In the genomic region with DNA sequence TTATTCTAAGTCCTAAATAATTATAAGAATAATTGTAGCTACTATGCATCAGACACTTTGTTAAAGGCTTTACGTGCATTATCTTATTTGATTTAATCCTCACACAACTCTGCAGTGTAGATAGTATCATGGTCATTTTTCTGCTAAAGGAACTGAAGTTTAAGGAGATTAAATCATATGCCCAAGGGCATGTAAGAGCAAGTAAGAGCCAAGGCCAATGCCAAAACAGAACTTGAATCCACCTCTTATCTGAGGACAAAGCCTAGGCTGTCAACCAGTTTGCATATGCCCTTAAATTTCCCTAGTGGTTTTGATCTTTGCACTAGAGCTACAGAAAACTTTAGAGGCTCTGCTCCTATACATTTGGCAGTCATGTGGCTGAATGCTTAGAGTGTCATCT, we compare ENCODE assay signal across 29 cellular contexts.
"Had no signal": no experiment of that assay in that cellular context is flagged by ENCODE, and none has a peak within 500 bp of the region (broad histone marks: within the 10 kb centered on the region; RNA-seq: fewer than 3 reads in every experiment).

No MANE protein-coding gene starts in this region.

- ATAC-seq: activated CD4-positive, alpha-beta T cell treated with anti-CD3 and anti-CD28 coated beads for 36 hours; activated CD8-positive, alpha-beta memory T cell treated with anti-CD3 and anti-CD28 coated beads, Interleukin-2, amount 10 ng/mL, durations not matched to agents 7 days and 5 days; activated CD8-positive, alpha-beta T cell treated with anti-CD3 and anti-CD28 coated beads, Interleukin-2, amount 10 ng/mL, durations not matched to agents 7 days and 5 days; activated naive CD8-positive, alpha-beta T cell treated with anti-CD3 and anti-CD28 coated beads, Interleukin-2, amount 50 U/mL, for 24 hours; body of pancreas; effector memory CD8-positive, alpha-beta T cell; gastrocnemius medialis had no signal

- FAIRE-seq: colon had no signal

- H3K27me3 ChIP-seq: adrenal gland, body of pancreas, esophagus squamous epithelium, gastrocnemius medialis, heart left ventricle had no signal

- DNase-seq: activated CD4-positive, alpha-beta memory T cell treated with anti-CD3 and anti-CD28 coated beads for 36 hours; activated CD4-positive, alpha-beta T cell treated with anti-CD3 and anti-CD28 coated beads for 36 hours; activated CD4-positive, alpha-beta T cell treated with anti-CD3 and anti-CD28 coated beads, Interleukin-2, amount 10 ng/mL, durations not matched to agents 24 days and 14 days; activated CD4-positive, CD25-positive, alpha-beta regulatory T cell; activated CD4-positive, CD25-positive, alpha-beta regulatory T cell treated with anti-CD3 and anti-CD28 coated beads, Interleukin-2, amount 50 U/mL, for 72 hours; activated CD8-positive, alpha-beta memory T cell treated with anti-CD3 and anti-CD28 coated beads, Interleukin-2, amount 10 ng/mL, durations not matched to agents 7 days and 5 days; activated CD8-positive, alpha-beta memory T cell treated with anti-CD3 and anti-CD28 coated beads, Interleukin-2, amount 50 U/mL, for 4 hours; activated CD8-positive, alpha-beta T cell treated with anti-CD3 and anti-CD28 coated beads, Interleukin-2, amount 10 ng/mL, durations not matched to agents 7 days and 5 days; activated effector memory CD4-positive, alpha-beta T cell treated with anti-CD3 and anti-CD28 coated beads, Interleukin-2, amount 50 U/mL, for 16 hours; activated naive CD4-positive, alpha-beta T cell treated with anti-CD3 and anti-CD28 coated beads for 36 hours; activated naive CD8-positive, alpha-beta T cell treated with anti-CD3 and anti-CD28 coated beads for 36 hours; activated naive CD8-positive, alpha-beta T cell treated with anti-CD3 and anti-CD28 coated beads, Interleukin-2, amount 50 U/mL, for 24 hours; activated T-cell treated with anti-CD3 and anti-CD28 coated beads, Interleukin-2, amount 50 U/mL, for 1 hour; activated T-cell treated with anti-CD3 and anti-CD28 coated beads, Interleukin-2, amount 50 U/mL, for 48 hours; adrenal gland; amygdala; aorta; body of pancreas; caudate nucleus; cortex of kidney; dermis blood vessel endothelial cell; effector CD4-positive, alpha-beta T cell; effector memory CD8-positive, alpha-beta T cell; esophagus squamous epithelium; gastrocnemius medialis; glutamatergic neuron; heart left ventricle; T-helper 2 cell had no signal

- H3K36me3 ChIP-seq: adrenal gland, esophagus squamous epithelium, gastrocnemius medialis, heart left ventricle had no signal

- H3K4me3 ChIP-seq: adrenal gland, body of pancreas, esophagus squamous epithelium, gastrocnemius medialis, heart left ventricle had no signal
